ENCODE assay signal across 19 cellular contexts in genomic region chr15:61421938-61422337, GRCh38.
"Had no signal": no experiment of that assay in that cellular context is flagged by ENCODE, and none has a peak within 500 bp of the region (broad histone marks: within the 10 kb centered on the region; RNA-seq: fewer than 3 reads in every experiment).

No MANE protein-coding gene starts in this region.

- H3K9me3 ChIP-seq: colonic mucosa, left lung, lower lobe of right lung, prostate gland, suprapubic skin, thyroid gland had no signal

- H3K4me3 ChIP-seq: colonic mucosa, left lung, lower lobe of right lung, prostate gland, suprapubic skin, thyroid gland had no signal

- H3K79me2 ChIP-seq: parathyroid adenoma had no signal

- H3K27me3 ChIP-seq: colonic mucosa, left lung, suprapubic skin, thyroid gland had no signal

- H3K4me1 ChIP-seq: colonic mucosa, left lung, lower lobe of right lung, parathyroid adenoma, prostate gland, suprapubic skin, thyroid gland had no signal

- H3K27ac ChIP-seq: colonic mucosa, left lung, lower lobe of right lung, parathyroid adenoma, prostate gland, suprapubic skin, thyroid gland had no signal

- ATAC-seq: left lung, lower lobe of right lung, sciatic nerve had no signal

- H3K36me3 ChIP-seq: colonic mucosa, left lung, lower lobe of right lung, prostate gland, suprapubic skin, thyroid gland had no signal

- H2AFZ ChIP-seq: parathyroid adenoma had no signal

- DNase-seq: colonic mucosa; effector CD4-positive, alpha-beta T cell; endodermal cell; erythroblast; foreskin melanocyte; hippocampal formation; left lung; lower lobe of right lung; mesenchymal stem cell; midbrain; naive B cell; small intestine; stimulated activated CD4-positive, alpha-beta T cell treated with anti-CD3 and anti-CD28 coated beads, Interleukin-12 subunit alpha, Interleukin-12 subunit beta, amount 100 ng/mL, for 4 hours; stimulated activated naive CD4-positive, alpha-beta T cell; thyroid gland had no signal
